27 cellular contexts compared by ENCODE assay signal in the genomic region with DNA sequence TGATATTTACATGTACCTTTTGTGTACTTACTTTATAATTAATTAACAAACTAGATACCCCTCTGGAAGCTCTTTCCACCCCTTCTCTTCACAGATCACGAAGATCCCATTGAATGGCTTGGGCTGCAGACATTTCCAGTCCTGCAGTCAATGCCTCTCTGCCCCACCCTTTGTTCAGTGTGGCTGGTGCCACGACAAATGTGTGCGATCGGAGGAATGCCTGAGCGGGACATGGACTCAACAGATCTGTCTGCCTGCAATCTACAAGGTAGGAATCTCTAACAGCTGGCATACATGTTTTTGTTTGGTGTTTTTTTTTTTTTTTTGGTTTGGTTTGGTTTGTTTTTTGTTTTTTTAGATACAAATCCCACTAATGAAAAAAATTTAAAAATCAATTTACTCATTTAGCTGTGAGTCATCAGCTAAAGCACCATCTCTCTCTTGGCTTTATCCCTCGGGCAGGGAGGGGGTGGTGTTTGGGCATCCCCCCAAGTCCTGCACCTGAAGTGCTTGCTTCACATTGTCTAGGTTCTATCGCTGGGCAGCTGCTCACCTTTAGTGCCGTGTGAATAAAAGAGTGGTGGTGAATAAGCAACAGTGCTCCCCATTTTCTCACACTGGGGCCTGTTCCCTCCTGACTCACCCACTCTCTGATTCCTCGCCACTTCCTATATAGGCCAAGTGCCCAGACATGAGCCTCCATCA.
DNase-seq lines count a peak whose midpoint lies in the region; FAIRE-seq and TF ChIP-seq lines count a peak whose summit lies in the region.
"Had no signal": no experiment of that assay in that cellular context is flagged by ENCODE, and none has a peak within 500 bp of the region (broad histone marks: within the 10 kb centered on the region; RNA-seq: fewer than 3 reads in every experiment).

No MANE protein-coding gene starts in this region.

- H3K4me2 ChIP-seq in keratinocyte (ENCODE audit: control insufficient read depth, extremely low read depth, insufficient read depth, low read depth, low read length), result peak overlapping the region; percentile 50

- no peaks in the 10 kb centered on the region for H3K9me1 ChIP-seq in keratinocyte (ENCODE audit: control insufficient read depth, extremely low read depth, insufficient read depth, low read length)

- H3K27ac ChIP-seq in RWPE1 (peak overlapping the region; percentile 59), keratinocyte (ENCODE audit: control insufficient read depth, insufficient read depth, low read length) (peak overlapping the region; percentile 72)
- H3K27ac ChIP-seq: HL-60, skin epidermis, upper lobe of left lung had no signal

- no peak for TF ChIP-seq CTCF in HFFc6 (IDR thresholded peaks at IDR 0.05)
- no peak for TF ChIP-seq CTCF in RWPE1 (conservative IDR thresholded peaks at IDR 0.05; ENCODE audit: low read depth)
- no peak for TF ChIP-seq CTCF in keratinocyte (optimal IDR thresholded peaks at IDR 0.05 in 1 of 3, IDR thresholded peaks at IDR 0.05 in 1 of 3, conservative IDR thresholded peaks at IDR 0.05 in 1 of 3; ENCODE audit: extremely low read depth in 1 of 3, insufficient read depth in 2 of 3, low read length in 3 of 3)
- TF ChIP-seq CTCF in osteocyte (IDR thresholded peaks at IDR 0.05), result no peak
- no peak for TF ChIP-seq CTCF in GM13977 (IDR thresholded peaks at IDR 0.05; ENCODE audit: extremely low read depth, insufficient read depth, missing control alignments)

- DNase-seq in HFFc6, result no peak
- DNase-seq in RWPE1 (ENCODE audit: low spot score), result peak; percentile 73
- DNase-seq in keratinocyte (ENCODE audit: low read depth, low spot score), result peak; percentile 80
- no peak for DNase-seq in osteocyte (ENCODE audit: extremely low spot score, unreplicated experiment)
- no peak for DNase-seq in activated CD4-positive, alpha-beta memory T cell treated with anti-CD3 and anti-CD28 coated beads, Interleukin-2, amount 10 ng/mL, durations not matched to agents 7 days and 5 days
- DNase-seq in GM13977 (ENCODE audit: low spot score), result no peak
- no peak for DNase-seq in COLO829 (ENCODE audit: low spot score)
- DNase-seq: activated CD4-positive, alpha-beta memory T cell treated with anti-CD3 and anti-CD28 coated beads for 36 hours; activated CD4-positive, alpha-beta T cell treated with anti-CD3 and anti-CD28 coated beads for 1 hour; activated naive CD4-positive, alpha-beta T cell treated with anti-CD3 and anti-CD28 coated beads, Interleukin-2, amount 10 ng/mL, durations not matched to agents 7 days and 5 days; DMS53; Karpas-422; left ventricle myocardium superior; naive B cell; NCI-H1694 treated with DMSO at 0.1 percent for 48 hours; NCI-H526; nucleus accumbens; SHP77 treated with DMSO at 0.1 percent for 48 hours; stimulated activated naive CD4-positive, alpha-beta T cell; upper lobe of left lung had no signal

- CTCF ChIA-PET in RWPE1 (lab: Yijun Ruan, JAX), result interaction anchor here (1.6 kb wide), 1 partner anchor 149 kb away, joined by 3 read pairs; no protein-coding TSS in a partner anchor
- CTCF ChIA-PET in activated CD4-positive, alpha-beta memory T cell treated with anti-CD3 and anti-CD28 coated beads, Interleukin-2, amount 10 ng/mL, durations not matched to agents 7 days and 5 days (lab: Charles Lee), result no interaction called here

- in situ Hi-C loops in GM13977 (cut with MboI; ENCODE audit: low pct_unique_long_range_greater_than_20kb, low sequenced_read_pairs, unreplicated experiment), result no loop called here

- H3K36me3 ChIP-seq in keratinocyte (ENCODE audit: control insufficient read depth in 2 of 2, extremely low read depth in 1 of 2, insufficient read depth in 2 of 2, low read length in 2 of 2), result peaks cover 12 to 22% of the 10 kb centered on the region in 2 experiments
- H3K36me3 ChIP-seq: upper lobe of left lung had no signal

- H3K36me3 Mint-ChIP-seq in HFFc6 (ENCODE audit: low read depth), result peaks cover 80% of the 10 kb centered on the region
- peaks cover 35% of the 10 kb centered on the region for H3K36me3 Mint-ChIP-seq in osteocyte (ENCODE audit: unreplicated experiment)
- H3K36me3 Mint-ChIP-seq in activated CD4-positive, alpha-beta memory T cell treated with anti-CD3 and anti-CD28 coated beads, Interleukin-2, amount 10 ng/mL, durations not matched to agents 7 days and 5 days (ENCODE audit: low read depth), result no peaks in the 10 kb centered on the region
- H3K36me3 Mint-ChIP-seq: activated CD4-positive, alpha-beta memory T cell treated with anti-CD3 and anti-CD28 coated beads for 36 hours; activated naive CD4-positive, alpha-beta T cell treated with anti-CD3 and anti-CD28 coated beads, Interleukin-2, amount 10 ng/mL, durations not matched to agents 7 days and 5 days had no signal

- FAIRE-seq in keratinocyte (lab: Jason Lieb, UNC), result peak; percentile 92
- FAIRE-seq: GM12892, islet of Langerhans had no signal

- no peaks in the 10 kb centered on the region for H3K27me3 ChIP-seq in keratinocyte (ENCODE audit: control insufficient read depth, extremely low read depth, insufficient read depth, low read length)
- H3K27me3 ChIP-seq: upper lobe of left lung had no signal

- H3K9me3 ChIP-seq in keratinocyte (ENCODE audit: control insufficient read depth, low read depth, low read length), result no peaks in the 10 kb centered on the region
- H3K9me3 ChIP-seq: HAP-1, upper lobe of left lung had no signal

- H3K4me3 ChIP-seq in keratinocyte (ENCODE audit: control insufficient read depth in 2 of 3, extremely low read depth in 1 of 3, insufficient read depth in 2 of 3, low read depth in 1 of 3, low read length in 3 of 3), result no peak overlapping the region
- H3K4me3 ChIP-seq: HAP-1, skin epidermis, upper lobe of left lung had no signal

- no peak overlapping the region for H3K4me3 Mint-ChIP-seq in HFFc6
- no peak overlapping the region for H3K4me3 Mint-ChIP-seq in osteocyte (ENCODE audit: unreplicated experiment)
- no peak overlapping the region for H3K4me3 Mint-ChIP-seq in activated CD4-positive, alpha-beta memory T cell treated with anti-CD3 and anti-CD28 coated beads, Interleukin-2, amount 10 ng/mL, durations not matched to agents 7 days and 5 days
- H3K4me3 Mint-ChIP-seq: activated CD4-positive, alpha-beta memory T cell treated with anti-CD3 and anti-CD28 coated beads for 36 hours; activated naive CD4-positive, alpha-beta T cell treated with anti-CD3 and anti-CD28 coated beads, Interleukin-2, amount 10 ng/mL, durations not matched to agents 7 days and 5 days; brain; mesothelial cell of epicardium; naive B cell had no signal

- peak overlapping the region; percentile 20; the same call in 1 of the 2 replicates for H3K27ac Mint-ChIP-seq in HFFc6
- peak overlapping the region; percentile 8 for H3K27ac Mint-ChIP-seq in osteocyte (ENCODE audit: unreplicated experiment)
- H3K27ac Mint-ChIP-seq in activated CD4-positive, alpha-beta memory T cell treated with anti-CD3 and anti-CD28 coated beads, Interleukin-2, amount 10 ng/mL, durations not matched to agents 7 days and 5 days, result no peak overlapping the region
- H3K27ac Mint-ChIP-seq: activated CD4-positive, alpha-beta memory T cell treated with anti-CD3 and anti-CD28 coated beads for 36 hours; activated naive CD4-positive, alpha-beta T cell treated with anti-CD3 and anti-CD28 coated beads, Interleukin-2, amount 10 ng/mL, durations not matched to agents 7 days and 5 days; mesothelial cell of epicardium; naive B cell had no signal

- peaks cover 2% of the 10 kb centered on the region for H3K9me3 Mint-ChIP-seq in HFFc6
- no peaks in the 10 kb centered on the region for H3K9me3 Mint-ChIP-seq in osteocyte (ENCODE audit: unreplicated experiment)
- no peaks in the 10 kb centered on the region for H3K9me3 Mint-ChIP-seq in activated CD4-positive, alpha-beta memory T cell treated with anti-CD3 and anti-CD28 coated beads, Interleukin-2, amount 10 ng/mL, durations not matched to agents 7 days and 5 days
- H3K9me3 Mint-ChIP-seq: activated CD4-positive, alpha-beta memory T cell treated with anti-CD3 and anti-CD28 coated beads for 36 hours had no signal

- peaks cover 18% of the 10 kb centered on the region for H3K79me2 ChIP-seq in keratinocyte (ENCODE audit: control insufficient read depth, insufficient read depth, low read length)

- POLR2A ChIA-PET in RWPE1 (lab: Yijun Ruan, JAX; ENCODE audit: low non-redundant PET), result no interaction called here
- POLR2A ChIA-PET in activated CD4-positive, alpha-beta memory T cell treated with anti-CD3 and anti-CD28 coated beads, Interleukin-2, amount 10 ng/mL, durations not matched to agents 7 days and 5 days (lab: Charles Lee), result no interaction called here

- dilution Hi-C loops in keratinocyte (cut with MboI; ENCODE audit: extremely low pct_ligation_motif_present, low sequenced_read_pairs), result no loop called here

- no peak overlapping the region for H2AFZ ChIP-seq in keratinocyte (ENCODE audit: control insufficient read depth, low read length)

- peak overlapping the region; percentile 53 for H3K9ac ChIP-seq in keratinocyte (ENCODE audit: control insufficient read depth, extremely low read depth, insufficient read depth, low read length)

- peaks cover 3% of the 10 kb centered on the region; the same call in 1 of the 2 replicates for H3K27me3 Mint-ChIP-seq in HFFc6 (ENCODE audit: insufficient read depth)
- no peaks in the 10 kb centered on the region for H3K27me3 Mint-ChIP-seq in osteocyte (ENCODE audit: unreplicated experiment)
- H3K27me3 Mint-ChIP-seq in activated CD4-positive, alpha-beta memory T cell treated with anti-CD3 and anti-CD28 coated beads, Interleukin-2, amount 10 ng/mL, durations not matched to agents 7 days and 5 days, result peaks cover 15% of the 10 kb centered on the region

- H3K4me1 ChIP-seq in keratinocyte (ENCODE audit: control insufficient read depth, extremely low read depth, insufficient read depth, low read length), result peaks cover 24% of the 10 kb centered on the region

- H3K4me1 Mint-ChIP-seq in HFFc6 (ENCODE audit: low read depth) (peaks cover 63% of the 10 kb centered on the region), osteocyte (ENCODE audit: unreplicated experiment) (peaks cover 46% of the 10 kb centered on the region)
- H3K4me1 Mint-ChIP-seq in activated CD4-positive, alpha-beta memory T cell treated with anti-CD3 and anti-CD28 coated beads, Interleukin-2, amount 10 ng/mL, durations not matched to agents 7 days and 5 days, result no peaks in the 10 kb centered on the region
- H3K4me1 Mint-ChIP-seq: activated naive CD4-positive, alpha-beta T cell treated with anti-CD3 and anti-CD28 coated beads, Interleukin-2, amount 10 ng/mL, durations not matched to agents 7 days and 5 days; mesothelial cell of epicardium; naive B cell had no signal

- no peaks in the 10 kb centered on the region for H4K20me1 ChIP-seq in keratinocyte (ENCODE audit: control insufficient read depth, extremely low read depth, insufficient read depth, low read length)

Comparison
In these comparisons a context has a peak if more than half of its experiments do, and no peak if none do; other contexts are left out.
1. DNase-seq: peak in RWPE1 (single experiment) and keratinocyte (single experiment); none in HFFc6 (single experiment), osteocyte (single experiment), activated CD4-positive, alpha-beta memory T cell treated with anti-CD3 and anti-CD28 coated beads, Interleukin-2, amount 10 ng/mL, durations not matched to agents 7 days and 5 days (single experiment), GM13977 (single experiment) and COLO829 (single experiment).